ENCODE assay signal across 1 cellular context in the genomic region with DNA sequence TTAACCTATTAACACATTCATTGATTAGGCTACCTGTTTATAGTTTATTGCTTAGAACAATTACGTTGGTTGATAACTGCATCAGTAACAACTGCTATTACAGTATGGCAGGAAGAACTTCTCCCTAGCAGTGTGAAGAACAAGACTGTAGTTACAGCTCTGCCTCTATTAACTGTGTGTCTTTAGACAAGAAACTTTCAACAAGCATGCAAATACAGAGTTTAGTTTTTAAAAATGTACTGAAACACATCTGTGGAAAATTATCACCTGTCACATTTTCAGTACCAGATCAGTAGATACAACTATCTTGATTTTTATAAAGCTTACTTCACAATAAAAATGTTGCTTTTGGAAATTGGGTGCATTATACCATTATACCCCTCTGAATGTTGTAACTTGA.
TF ChIP-seq lines count a peak whose summit lies in the region.

No MANE protein-coding gene starts in this region.

TF ChIP-seq in GM12878, 131 proteins besides CTCF, POLR2A, EP300 and RAD21:
- TF ChIP-seq SKIL (IDR thresholded peaks at IDR 0.05; ENCODE audit: low read depth, poor library complexity, severe bottlenecking) (no peak), CHD1 (IDR thresholded peaks at IDR 0.05; ENCODE audit: low read depth, low read length) (no peak), SMC3 (IDR thresholded peaks at IDR 0.05; ENCODE audit: borderline replicate concordance, low read length) (no peak), TCF12 (IDR thresholded peaks at IDR 0.05; ENCODE audit: low read depth, low read length) (no peak), HDAC2 (IDR thresholded peaks at IDR 0.05) (no peak), EZH2 (IDR thresholded peaks at IDR 0.05; ENCODE audit: borderline replicate concordance, control insufficient read depth, low read depth, low read length) (no peak), BHLHE40 (IDR thresholded peaks at IDR 0.05; ENCODE audit: borderline replicate concordance in 1 of 2, low read depth in 2 of 2, low read length in 1 of 2) (no peak), MAX (IDR thresholded peaks at IDR 0.05; ENCODE audit: low read depth, low read length) (no peak), NR2F1 (conservative IDR thresholded peaks at IDR 0.05) (no peak), MEF2B (IDR thresholded peaks at IDR 0.05; ENCODE audit: partially characterized antibody, poor library complexity, severe bottlenecking) (no peak), BRCA1 (IDR thresholded peaks at IDR 0.05; ENCODE audit: low read depth, low read length) (no peak), HDAC6 (IDR thresholded peaks at IDR 0.05; ENCODE audit: unreplicated experiment) (no peak)
- TF ChIP-seq, protein P1, sequence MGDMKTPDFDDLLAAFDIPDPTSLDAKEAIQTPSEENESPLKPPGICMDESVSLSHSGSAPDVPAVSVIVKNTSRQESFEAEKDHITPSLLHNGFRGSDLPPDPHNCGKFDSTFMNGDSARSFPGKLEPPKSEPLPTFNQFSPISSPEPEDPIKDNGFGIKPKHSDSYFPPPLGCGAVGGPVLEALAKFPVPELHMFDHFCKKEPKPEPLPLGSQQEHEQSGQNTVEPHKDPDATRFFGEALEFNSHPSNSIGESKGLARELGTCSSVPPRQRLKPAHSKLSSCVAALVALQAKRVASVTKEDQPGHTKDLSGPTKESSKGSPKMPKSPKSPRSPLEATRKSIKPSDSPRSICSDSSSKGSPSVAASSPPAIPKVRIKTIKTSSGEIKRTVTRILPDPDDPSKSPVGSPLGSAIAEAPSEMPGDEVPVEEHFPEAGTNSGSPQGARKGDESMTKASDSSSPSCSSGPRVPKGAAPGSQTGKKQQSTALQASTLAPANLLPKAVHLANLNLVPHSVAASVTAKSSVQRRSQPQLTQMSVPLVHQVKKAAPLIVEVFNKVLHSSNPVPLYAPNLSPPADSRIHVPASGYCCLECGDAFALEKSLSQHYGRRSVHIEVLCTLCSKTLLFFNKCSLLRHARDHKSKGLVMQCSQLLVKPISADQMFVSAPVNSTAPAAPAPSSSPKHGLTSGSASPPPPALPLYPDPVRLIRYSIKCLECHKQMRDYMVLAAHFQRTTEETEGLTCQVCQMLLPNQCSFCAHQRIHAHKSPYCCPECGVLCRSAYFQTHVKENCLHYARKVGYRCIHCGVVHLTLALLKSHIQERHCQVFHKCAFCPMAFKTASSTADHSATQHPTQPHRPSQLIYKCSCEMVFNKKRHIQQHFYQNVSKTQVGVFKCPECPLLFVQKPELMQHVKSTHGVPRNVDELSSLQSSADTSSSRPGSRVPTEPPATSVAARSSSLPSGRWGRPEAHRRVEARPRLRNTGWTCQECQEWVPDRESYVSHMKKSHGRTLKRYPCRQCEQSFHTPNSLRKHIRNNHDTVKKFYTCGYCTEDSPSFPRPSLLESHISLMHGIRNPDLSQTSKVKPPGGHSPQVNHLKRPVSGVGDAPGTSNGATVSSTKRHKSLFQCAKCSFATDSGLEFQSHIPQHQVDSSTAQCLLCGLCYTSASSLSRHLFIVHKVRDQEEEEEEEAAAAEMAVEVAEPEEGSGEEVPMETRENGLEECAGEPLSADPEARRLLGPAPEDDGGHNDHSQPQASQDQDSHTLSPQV (IDR thresholded peaks at IDR 0.05): no peak
TF ChIP-seq in GM12878: peak in this region for 0.
